ENCODE assay signal across 1 cellular context in genomic region chr4:174475528-174475927, GRCh38.
TF ChIP-seq lines count a peak whose summit lies in the region.

No MANE protein-coding gene starts in this region.

TF ChIP-seq in K562, 482 proteins besides CTCF, POLR2A, EP300 and RAD21 (continued from another document and continues in another):
- TF ChIP-seq PATZ1 (CRISPR knock-in tag; IDR thresholded peaks at IDR 0.05; ENCODE audit: borderline replicate concordance) (no peak), ZNF609 (CRISPR knock-in tag; IDR thresholded peaks at IDR 0.05; ENCODE audit: borderline replicate concordance) (no peak), ZKSCAN8 (CRISPR knock-in tag; IDR thresholded peaks at IDR 0.05) (no peak), HDAC2 (IDR thresholded peaks at IDR 0.05) (no peak), CHD1 (IDR thresholded peaks at IDR 0.05; ENCODE audit: low read length) (no peak), SMARCA4 (IDR thresholded peaks at IDR 0.05) (no peak), HSF4 (CRISPR knock-in tag; IDR thresholded peaks at IDR 0.05; ENCODE audit: borderline replicate concordance) (no peak), TCF3 (CRISPR knock-in tag; IDR thresholded peaks at IDR 0.05) (peak; percentile 23; the same call in 1 of the 2 replicates), ARID2 (IDR thresholded peaks at IDR 0.05) (no peak), CAMTA2 (CRISPR knock-in tag; conservative IDR thresholded peaks at IDR 0.05) (no peak), SMAD3 (CRISPR knock-in tag; conservative IDR thresholded peaks at IDR 0.05) (no peak), SIX5 (IDR thresholded peaks at IDR 0.05; ENCODE audit: borderline replicate concordance in 1 of 2, insufficient read depth in 1 of 2, low read depth in 1 of 2, low read length in 2 of 2) (no peak), IRF9 (tag; IDR thresholded peaks at IDR 0.05) (no peak), ZNF583 (CRISPR knock-in tag; IDR thresholded peaks at IDR 0.05) (no peak), ZNF282 (CRISPR knock-in tag; IDR thresholded peaks at IDR 0.05) (no peak), U2AF1 (optimal IDR thresholded peaks at IDR 0.05; ENCODE audit: low read depth, low read length) (no peak), ZNF395 (CRISPR knock-in tag; IDR thresholded peaks at IDR 0.05) (no peak), ZNF12 (CRISPR knock-in tag; IDR thresholded peaks at IDR 0.05) (no peak), HMG20B (CRISPR knock-in tag; IDR thresholded peaks at IDR 0.05) (no peak), ZNF75A (CRISPR knock-in tag; IDR thresholded peaks at IDR 0.05) (no peak), MECOM (CRISPR knock-in tag; IDR thresholded peaks at IDR 0.05) (no peak), ZNF512 (tag; IDR thresholded peaks at IDR 0.05) (no peak), TAL1 (IDR thresholded peaks at IDR 0.05) (peak; percentile 55; the same call in 1 of the 2 replicates), DMBX1 (CRISPR knock-in tag; IDR thresholded peaks at IDR 0.05; ENCODE audit: borderline replicate concordance) (no peak), MTA2 (IDR thresholded peaks at IDR 0.05; ENCODE audit: low read depth) (peak; percentile 33; the same call in 1 of the 2 replicates), ZNF449 (CRISPR knock-in tag; IDR thresholded peaks at IDR 0.05) (no peak), ZNF280A (IDR thresholded peaks at IDR 0.05; ENCODE audit: low read depth, partially characterized antibody) (no peak), RUNX1 (IDR thresholded peaks at IDR 0.05; ENCODE audit: low read depth) (no peak), DLX4 (CRISPR knock-in tag; IDR thresholded peaks at IDR 0.05) (no peak), ASH1L (IDR thresholded peaks at IDR 0.05; ENCODE audit: borderline replicate concordance, low read depth, partially characterized antibody) (no peak), MBD1 (CRISPR knock-in tag; IDR thresholded peaks at IDR 0.05) (no peak), MLX (CRISPR knock-in tag; conservative IDR thresholded peaks at IDR 0.05) (no peak), ATF2 (CRISPR knock-in tag; IDR thresholded peaks at IDR 0.05) (no peak), CBFB (CRISPR knock-in tag; IDR thresholded peaks at IDR 0.05) (no peak), POLR2AphosphoS5 (IDR thresholded peaks at IDR 0.05; ENCODE audit: control insufficient read depth, insufficient read depth, low read depth, low read length) (peak; percentile 45; the same call in 1 of the 2 replicates), TSC22D4 (tag; IDR thresholded peaks at IDR 0.05) (no peak), CBFA2T2 (conservative IDR thresholded peaks at IDR 0.05) (peak; percentile 75), SMC3 (conservative IDR thresholded peaks at IDR 0.05; ENCODE audit: insufficient read depth, low read depth, low read length) (no peak), FOXP1 (CRISPR knock-in tag; IDR thresholded peaks at IDR 0.05) (no peak), BMI1 (IDR thresholded peaks at IDR 0.05; ENCODE audit: low read length) (no peak), TRIM24 (IDR thresholded peaks at IDR 0.05) (0 out of 4 replicates have a peak, but pooled peaks of 1 of the 2 experiments have one; percentile 22), RBM25 (IDR thresholded peaks at IDR 0.05; ENCODE audit: low read depth, low read length, severe bottlenecking) (no peak), SETDB1 (IDR thresholded peaks at IDR 0.05; ENCODE audit: low read length) (no peak), ZFPM2 (CRISPR knock-in tag; IDR thresholded peaks at IDR 0.05) (no peak), NCOA2 (IDR thresholded peaks at IDR 0.05; ENCODE audit: partially characterized antibody in 2 of 2) (no peak)
